Comparison of ENCODE assay signal across 1 cellular context in genomic region chr2:54455584-54456525, GRCh38.
TF ChIP-seq lines count a peak whose summit lies in the region.

SPTBN1 (plus strand) TSS chr2:54456327; CDS start chr2:54526419, 70,092 bp downstream.

TF ChIP-seq in HepG2, 621 proteins besides CTCF, POLR2A, EP300 and RAD21 (continued from another document and continues in another):
- TF ChIP-seq ZNF512B (CRISPR knock-in tag; IDR thresholded peaks at IDR 0.05; ENCODE audit: borderline replicate concordance) (peak; percentile 33), ZNF160 (CRISPR knock-in tag; IDR thresholded peaks at IDR 0.05) (0 out of 2 replicates have a peak, but pooled peaks have one; percentile 27), PATZ1 (CRISPR knock-in tag; IDR thresholded peaks at IDR 0.05) (peak; percentile 91), ZNF790 (CRISPR knock-in tag; IDR thresholded peaks at IDR 0.05; ENCODE audit: borderline replicate concordance) (peak; percentile 56; the same call in 1 of the 2 replicates), ZBTB44 (CRISPR knock-in tag; IDR thresholded peaks at IDR 0.05) (0 out of 2 replicates have a peak, but pooled peaks have one; percentile 21), REST (IDR thresholded peaks at IDR 0.05; ENCODE audit: borderline replicate concordance in 1 of 2, low read depth in 1 of 2, low read length in 2 of 2) (peak in 1 of 2 experiments; percentile 13; a peak in 2 of 4 replicates), ZNF746 (CRISPR knock-in tag; IDR thresholded peaks at IDR 0.05) (peak; percentile 100), ZNF343 (CRISPR knock-in tag; IDR thresholded peaks at IDR 0.05) (0 out of 2 replicates have a peak, but pooled peaks have one; percentile 16), ZNF276 (CRISPR knock-in tag; IDR thresholded peaks at IDR 0.05; ENCODE audit: low read depth) (no peak), LCORL (IDR thresholded peaks at IDR 0.05) (no peak; the same call in 1 of the 2 replicates), LCORL (CRISPR knock-in tag; IDR thresholded peaks at IDR 0.05) (peak; percentile 76), HOMEZ (CRISPR knock-in tag; IDR thresholded peaks at IDR 0.05; ENCODE audit: low read depth) (peak; percentile 67; the same call in 1 of the 2 replicates), HNRNPK (IDR thresholded peaks at IDR 0.05; ENCODE audit: low read depth, low read length, poor library complexity, severe bottlenecking) (peak; percentile 97), SMARCC2 (IDR thresholded peaks at IDR 0.05) (no peak), ZNF672 (CRISPR knock-in tag; IDR thresholded peaks at IDR 0.05) (no peak; the same call in 1 of the 2 replicates), FOXC1 (CRISPR knock-in tag; IDR thresholded peaks at IDR 0.05; ENCODE audit: borderline replicate concordance) (peak; percentile 36; the same call in 1 of the 2 replicates), ZFP41 (CRISPR knock-in tag; IDR thresholded peaks at IDR 0.05; ENCODE audit: borderline replicate concordance) (0 out of 2 replicates have a peak, but pooled peaks have one; percentile 37), ISL2 (CRISPR knock-in tag; IDR thresholded peaks at IDR 0.05) (peak; percentile 52; the same call in 1 of the 2 replicates), ZFP37 (CRISPR knock-in tag; IDR thresholded peaks at IDR 0.05; ENCODE audit: borderline replicate concordance) (no peak), CHD4 (IDR thresholded peaks at IDR 0.05; ENCODE audit: borderline replicate concordance, low read length) (no peak), JUNB (CRISPR knock-in tag; IDR thresholded peaks at IDR 0.05; ENCODE audit: borderline replicate concordance) (no peak; the same call in 1 of the 2 replicates), HMGA1 (CRISPR knock-in tag; conservative IDR thresholded peaks at IDR 0.05) (no peak), BRCA1 (CRISPR knock-in tag; IDR thresholded peaks at IDR 0.05) (no peak), ISX (CRISPR knock-in tag; conservative IDR thresholded peaks at IDR 0.05) (no peak), HES4 (CRISPR knock-in tag; IDR thresholded peaks at IDR 0.05; ENCODE audit: borderline replicate concordance) (peak; percentile 40; the same call in 1 of the 2 replicates), ZNF501 (CRISPR knock-in tag; IDR thresholded peaks at IDR 0.05) (peak; percentile 80), TARDBP (CRISPR knock-in tag; IDR thresholded peaks at IDR 0.05) (peak; percentile 71; the same call in 1 of the 2 replicates), ZSCAN9 (CRISPR knock-in tag; IDR thresholded peaks at IDR 0.05; ENCODE audit: borderline replicate concordance) (peak; percentile 66; the same call in 1 of the 2 replicates), ASH2L (IDR thresholded peaks at IDR 0.05; ENCODE audit: insufficient read length, low read depth, low read length) (peak; percentile 71), RFXAP (CRISPR knock-in tag; IDR thresholded peaks at IDR 0.05; ENCODE audit: borderline replicate concordance) (peak; percentile 94), MIER3 (CRISPR knock-in tag; IDR thresholded peaks at IDR 0.05; ENCODE audit: borderline replicate concordance) (peak; percentile 79; the same call in 1 of the 2 replicates), DNMT3B (CRISPR knock-in tag; conservative IDR thresholded peaks at IDR 0.05) (no peak), ZSCAN25 (CRISPR knock-in tag; IDR thresholded peaks at IDR 0.05) (peak; percentile 96), NR0B2 (CRISPR knock-in tag; IDR thresholded peaks at IDR 0.05) (no peak), ZNF180 (CRISPR knock-in tag; IDR thresholded peaks at IDR 0.05; ENCODE audit: borderline replicate concordance, low read depth) (no peak), NRL (CRISPR knock-in tag; IDR thresholded peaks at IDR 0.05; ENCODE audit: borderline replicate concordance) (peak; percentile 26; the same call in 1 of the 2 replicates), THAP8 (CRISPR knock-in tag; IDR thresholded peaks at IDR 0.05; ENCODE audit: borderline replicate concordance) (0 out of 2 replicates have a peak, but pooled peaks have one; percentile 35), ZNF274 (CRISPR knock-in tag; IDR thresholded peaks at IDR 0.05) (peak; percentile 53; the same call in 1 of the 2 replicates), ZFP36 (IDR thresholded peaks at IDR 0.05; ENCODE audit: borderline replicate concordance, low read depth, low read length, partially characterized antibody) (no peak), ZNF264 (CRISPR knock-in tag; IDR thresholded peaks at IDR 0.05) (no peak), NFIB (CRISPR knock-in tag; IDR thresholded peaks at IDR 0.05; ENCODE audit: borderline replicate concordance) (0 out of 2 replicates have a peak, but pooled peaks have one; percentile 14), MEIS2 (CRISPR knock-in tag; IDR thresholded peaks at IDR 0.05) (peak; percentile 46; the same call in 1 of the 2 replicates), ZNF710 (CRISPR knock-in tag; IDR thresholded peaks at IDR 0.05; ENCODE audit: borderline replicate concordance) (peak; percentile 77; the same call in 1 of the 2 replicates), ZNF432 (CRISPR knock-in tag; IDR thresholded peaks at IDR 0.05; ENCODE audit: borderline replicate concordance) (no peak), IRF2 (CRISPR knock-in tag; IDR thresholded peaks at IDR 0.05) (peak; percentile 69), ZNF138 (CRISPR knock-in tag; IDR thresholded peaks at IDR 0.05; ENCODE audit: low read depth) (no peak; the same call in 1 of the 2 replicates), ZNF335 (CRISPR knock-in tag; IDR thresholded peaks at IDR 0.05) (peak; percentile 38; the same call in 1 of the 2 replicates), GATA4 (IDR thresholded peaks at IDR 0.05; ENCODE audit: borderline replicate concordance, low read depth) (peak; percentile 17), ZFAT (CRISPR knock-in tag; conservative IDR thresholded peaks at IDR 0.05) (no peak)
